Comparison of ENCODE assay signal across 7 cellular contexts in genomic region chr2:188833799-188834198, GRCh38.
"Had no signal": no experiment of that assay in that cellular context is flagged by ENCODE, and none has a peak within 500 bp of the region (broad histone marks: within the 10 kb centered on the region; RNA-seq: fewer than 3 reads in every experiment).

No MANE protein-coding gene starts in this region.

- H3K36me3 Mint-ChIP-seq: IgD-negative memory B cell had no signal

- H3K4me3 Mint-ChIP-seq: H9, IgD-negative memory B cell had no signal

- H3K27ac Mint-ChIP-seq: H9, IgD-negative memory B cell had no signal

- H3K4me1 Mint-ChIP-seq: IgD-negative memory B cell had no signal

- H3K27ac ChIP-seq: HL-60 had no signal

- DNase-seq: GOT3, H9, Kasumi-1, KG1 had no signal

- H3K27me3 Mint-ChIP-seq: IgD-negative memory B cell had no signal

- FAIRE-seq: H54 had no signal
